ENCODE assay signal across 1 cellular context in the genomic region with DNA sequence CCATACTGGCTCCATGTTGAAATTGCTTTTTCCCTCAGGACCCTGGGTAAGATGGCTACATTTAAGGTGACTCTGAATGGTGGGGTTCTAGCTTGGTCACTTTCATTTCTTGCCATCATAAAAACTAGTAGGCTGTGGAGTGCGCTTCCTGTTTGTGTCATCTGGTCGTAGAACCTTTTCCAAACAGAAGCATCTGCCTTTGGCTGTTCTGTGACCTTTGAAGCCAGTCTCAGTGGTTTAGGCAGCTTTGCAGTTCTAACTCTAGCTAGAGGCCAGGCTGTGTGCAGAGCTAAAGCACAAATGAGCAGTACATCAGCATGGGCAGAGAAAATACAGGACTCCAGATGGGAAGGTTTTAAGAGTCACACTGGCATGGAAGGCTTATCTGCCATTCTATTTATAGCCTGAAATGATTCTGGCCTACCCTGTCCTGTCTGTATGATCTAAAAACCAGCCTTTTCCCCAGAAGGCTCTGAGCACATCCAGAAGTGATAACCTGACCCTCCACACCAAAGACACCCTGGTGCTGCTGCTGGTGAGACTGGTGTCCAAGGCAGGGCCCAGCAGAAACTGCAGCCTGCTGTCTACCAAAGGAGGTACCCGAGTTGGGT.
TF ChIP-seq lines count a peak whose summit lies in the region.

No MANE protein-coding gene starts in this region.

TF ChIP-seq in GM23338, 12 proteins besides CTCF, POLR2A, EP300 and RAD21 (continued from another document):
- TF ChIP-seq, protein P1, sequence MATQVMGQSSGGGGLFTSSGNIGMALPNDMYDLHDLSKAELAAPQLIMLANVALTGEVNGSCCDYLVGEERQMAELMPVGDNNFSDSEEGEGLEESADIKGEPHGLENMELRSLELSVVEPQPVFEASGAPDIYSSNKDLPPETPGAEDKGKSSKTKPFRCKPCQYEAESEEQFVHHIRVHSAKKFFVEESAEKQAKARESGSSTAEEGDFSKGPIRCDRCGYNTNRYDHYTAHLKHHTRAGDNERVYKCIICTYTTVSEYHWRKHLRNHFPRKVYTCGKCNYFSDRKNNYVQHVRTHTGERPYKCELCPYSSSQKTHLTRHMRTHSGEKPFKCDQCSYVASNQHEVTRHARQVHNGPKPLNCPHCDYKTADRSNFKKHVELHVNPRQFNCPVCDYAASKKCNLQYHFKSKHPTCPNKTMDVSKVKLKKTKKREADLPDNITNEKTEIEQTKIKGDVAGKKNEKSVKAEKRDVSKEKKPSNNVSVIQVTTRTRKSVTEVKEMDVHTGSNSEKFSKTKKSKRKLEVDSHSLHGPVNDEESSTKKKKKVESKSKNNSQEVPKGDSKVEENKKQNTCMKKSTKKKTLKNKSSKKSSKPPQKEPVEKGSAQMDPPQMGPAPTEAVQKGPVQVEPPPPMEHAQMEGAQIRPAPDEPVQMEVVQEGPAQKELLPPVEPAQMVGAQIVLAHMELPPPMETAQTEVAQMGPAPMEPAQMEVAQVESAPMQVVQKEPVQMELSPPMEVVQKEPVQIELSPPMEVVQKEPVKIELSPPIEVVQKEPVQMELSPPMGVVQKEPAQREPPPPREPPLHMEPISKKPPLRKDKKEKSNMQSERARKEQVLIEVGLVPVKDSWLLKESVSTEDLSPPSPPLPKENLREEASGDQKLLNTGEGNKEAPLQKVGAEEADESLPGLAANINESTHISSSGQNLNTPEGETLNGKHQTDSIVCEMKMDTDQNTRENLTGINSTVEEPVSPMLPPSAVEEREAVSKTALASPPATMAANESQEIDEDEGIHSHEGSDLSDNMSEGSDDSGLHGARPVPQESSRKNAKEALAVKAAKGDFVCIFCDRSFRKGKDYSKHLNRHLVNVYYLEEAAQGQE (IDR thresholded peaks at IDR 0.05; ENCODE audit: unreplicated experiment) = no peak
